ENCODE assay signal across 14 cellular contexts in genomic region chr1:198775606-198776005, GRCh38.
DNase-seq lines count a peak whose midpoint lies in the region; ATAC-seq and TF ChIP-seq lines count a peak whose summit lies in the region.
"Had no signal": no experiment of that assay in that cellular context is flagged by ENCODE, and none has a peak within 500 bp of the region (broad histone marks: within the 10 kb centered on the region; RNA-seq: fewer than 3 reads in every experiment).

No MANE protein-coding gene starts in this region.

- no peak overlapping the region for H3K9ac ChIP-seq in Loucy (ENCODE audit: low read depth, low read length, poor library complexity, severe bottlenecking)

- H3K4me3 Mint-ChIP-seq in naive thymus-derived CD4-positive, alpha-beta T cell = no peak overlapping the region
- H3K4me3 Mint-ChIP-seq: activated T-cell treated with anti-CD3 and anti-CD28 coated beads, Interleukin-2, amount 50 U/mL, for 24 hours had no signal

- CTCF ChIA-PET in naive thymus-derived CD4-positive, alpha-beta T cell (lab: Charles Lee) = interaction anchor here (1.0 kb wide), 1 partner anchor 338 kb away, joined by 3 read pairs; no protein-coding TSS in a partner anchor

- H4K20me1 ChIP-seq in Loucy (ENCODE audit: insufficient read depth, low read length, poor library complexity, severe bottlenecking) = no peaks in the 10 kb centered on the region

- POLR2A ChIA-PET in naive thymus-derived CD4-positive, alpha-beta T cell (lab: Charles Lee) = no interaction called here

- DNase-seq in amniotic epithelial cell (ENCODE audit: low read depth) (peak; percentile 31), islet precursor cell (peak; percentile 68), stomach (no peak), OCI-M1 (lab: John Stamatoyannopoulos, UW) (no peak), SHP77 (lab: John Stamatoyannopoulos, UW) (no peak)
- no peak for DNase-seq in naive thymus-derived CD4-positive, alpha-beta T cell
- DNase-seq: activated CD4-positive, CD25-positive, alpha-beta regulatory T cell; activated T-cell treated with anti-CD3 and anti-CD28 coated beads, Interleukin-2, amount 50 U/mL, for 24 hours; amygdala; MM.1S; SHP77 treated with DMSO at 0.1 percent for 48 hours; stimulated activated CD4-positive, alpha-beta T cell treated with anti-CD3 and anti-CD28 coated beads, Interleukin-1b, Interleukin-23, amount 100 ng/mL, for 48 hours; stimulated activated naive CD4-positive, alpha-beta T cell had no signal

- no peak for ATAC-seq in naive thymus-derived CD4-positive, alpha-beta T cell

- H3K9me3 ChIP-seq in Loucy (ENCODE audit: insufficient read depth, low read depth, low read length) = no peaks in the 10 kb centered on the region
- H3K9me3 ChIP-seq in stomach = no peaks in the 10 kb centered on the region
- no peaks in the 10 kb centered on the region for H3K9me3 ChIP-seq in naive thymus-derived CD4-positive, alpha-beta T cell (ENCODE audit: control insufficient read depth in 2 of 3, low read length in 3 of 3)

- WGBS in stomach, 5 donors = 72 to 87% (median 85%) methylated on average over 6 of the region's 6 CpGs

- peak overlapping the region in 3 of 5 donors; percentile 27 to 76 (median 70) for H3K27ac ChIP-seq in stomach
- H3K27ac ChIP-seq in naive thymus-derived CD4-positive, alpha-beta T cell (ENCODE audit: low read depth, low read length) = no peak overlapping the region

- H3K4me3 ChIP-seq in Loucy (ENCODE audit: low read length, poor library complexity, severe bottlenecking) = no peak overlapping the region
- no peak overlapping the region for H3K4me3 ChIP-seq in stomach
- no peak overlapping the region for H3K4me3 ChIP-seq in naive thymus-derived CD4-positive, alpha-beta T cell (ENCODE audit: low read length)

- H3K79me2 ChIP-seq in Loucy (ENCODE audit: insufficient read depth, low read length) = no peaks in the 10 kb centered on the region

- TF ChIP-seq POLR2A in stomach (IDR thresholded peaks at IDR 0.05) = no peak

- no peaks in the 10 kb centered on the region for H3K9me2 ChIP-seq in Loucy (replicated peaks; ENCODE audit: low read depth, low read length)

- H3K27ac Mint-ChIP-seq in naive thymus-derived CD4-positive, alpha-beta T cell = no peak overlapping the region
- H3K27ac Mint-ChIP-seq: activated T-cell treated with anti-CD3 and anti-CD28 coated beads, Interleukin-2, amount 50 U/mL, for 24 hours had no signal

- H3K4me2 ChIP-seq in Loucy (ENCODE audit: low read depth, low read length, poor library complexity, severe bottlenecking) = peak overlapping the region; percentile 44

- intact Hi-C loops in stomach (cut with DNase I; ENCODE audit: low total_unique reads) = no loop called here
- intact Hi-C loops in naive thymus-derived CD4-positive, alpha-beta T cell (cut with micrococcal nuclease) = loop anchor here in 1 of 2 donors (10.0 kb wide), 1 partner anchor 129 kb away; no protein-coding TSS in a partner anchor

- H3K27me3 ChIP-seq in Loucy (ENCODE audit: insufficient read depth, low read length, poor library complexity, severe bottlenecking) (no peaks in the 10 kb centered on the region), stomach (no peaks in the 10 kb centered on the region)
- H3K27me3 ChIP-seq in naive thymus-derived CD4-positive, alpha-beta T cell (ENCODE audit: control insufficient read depth in 2 of 2, insufficient read depth in 2 of 2, low read length in 2 of 2) = no peaks in the 10 kb centered on the region

- H3K9me3 Mint-ChIP-seq in naive thymus-derived CD4-positive, alpha-beta T cell = peaks cover 0 to 1% (median 0%) of the 10 kb centered on the region in 11 donors
- H3K9me3 Mint-ChIP-seq: activated T-cell treated with anti-CD3 and anti-CD28 coated beads, Interleukin-2, amount 50 U/mL, for 24 hours had no signal

- no peak for TF ChIP-seq EP300 in stomach (IDR thresholded peaks at IDR 0.05)

- H2AFZ ChIP-seq in Loucy (ENCODE audit: low read length) = no peak overlapping the region

- H3K4me1 ChIP-seq in Loucy (ENCODE audit: insufficient read depth, low read length, poor library complexity, severe bottlenecking) (peaks cover 68% of the 10 kb centered on the region), stomach (no peaks in the 10 kb centered on the region)
- no peaks in the 10 kb centered on the region for H3K4me1 ChIP-seq in naive thymus-derived CD4-positive, alpha-beta T cell (ENCODE audit: control insufficient read depth in 2 of 2, insufficient read depth in 2 of 2, low read length in 2 of 2)

- H3K36me3 ChIP-seq in Loucy (ENCODE audit: insufficient read depth, low read length) = no peaks in the 10 kb centered on the region
- no peaks in the 10 kb centered on the region for H3K36me3 ChIP-seq in stomach
- no peaks in the 10 kb centered on the region for H3K36me3 ChIP-seq in naive thymus-derived CD4-positive, alpha-beta T cell (ENCODE audit: control insufficient read depth in 2 of 3, insufficient read depth in 3 of 3, low read length in 3 of 3)

- H3K4me1 Mint-ChIP-seq in naive thymus-derived CD4-positive, alpha-beta T cell = peaks cover 0 to 22% (median 6%) of the 10 kb centered on the region in 7 donors

- TF ChIP-seq CTCF in Loucy (conservative IDR thresholded peaks at IDR 0.05; ENCODE audit: low read length) = no peak
- no peak for TF ChIP-seq CTCF in stomach (IDR thresholded peaks at IDR 0.05)

- no peaks in the 10 kb centered on the region for H3K27me3 Mint-ChIP-seq in naive thymus-derived CD4-positive, alpha-beta T cell
- H3K27me3 Mint-ChIP-seq: activated T-cell treated with anti-CD3 and anti-CD28 coated beads, Interleukin-2, amount 50 U/mL, for 24 hours had no signal

- no peaks in the 10 kb centered on the region for H3F3A ChIP-seq in Loucy (ENCODE audit: low read depth)

- H3K36me3 Mint-ChIP-seq in naive thymus-derived CD4-positive, alpha-beta T cell = peaks cover 0 to 2% (median 0%) of the 10 kb centered on the region in 5 donors

Comparison
In these comparisons a context has a peak if more than half of its experiments do, and no peak if none do; other contexts are left out.
1. DNase-seq: peak in amniotic epithelial cell (single experiment) and islet precursor cell (single experiment); none in stomach (single experiment), OCI-M1 (single experiment), naive thymus-derived CD4-positive, alpha-beta T cell (0 of 9) and SHP77 (0 of 2).